Comparison of ENCODE assay signal across 9 cellular contexts in the genomic region with DNA sequence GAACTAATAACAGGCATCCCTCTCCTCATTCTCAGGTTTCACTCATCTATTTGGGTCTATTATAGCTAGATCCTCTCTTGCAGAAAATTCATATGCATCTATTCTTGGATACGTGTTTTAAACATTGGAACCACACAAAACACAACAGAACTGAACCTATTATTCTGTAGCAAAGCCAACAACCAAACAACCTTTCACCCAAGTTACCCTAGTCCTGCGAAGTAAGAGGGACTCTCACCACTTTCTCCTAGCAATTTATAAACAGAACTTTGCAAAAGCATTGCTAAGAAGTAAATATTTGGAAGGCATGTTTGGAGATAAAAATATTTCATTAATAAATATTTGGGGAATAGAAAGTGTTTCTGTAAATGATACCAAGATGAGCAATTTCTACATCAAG.
"Had no signal": no experiment of that assay in that cellular context is flagged by ENCODE, and none has a peak within 500 bp of the region (broad histone marks: within the 10 kb centered on the region; RNA-seq: fewer than 3 reads in every experiment).

No MANE protein-coding gene starts in this region.

- ATAC-seq: GM23338, HCT116 had no signal

- H3K36me3 ChIP-seq: HAP-1 had no signal

- H3K4me1 ChIP-seq: HAP-1 had no signal

- H3K9me3 ChIP-seq: HAP-1 had no signal

- H3K4me3 ChIP-seq: GM23248, GM23338, HAP-1 had no signal

- H2AFZ ChIP-seq: GM23248, GM23338 had no signal

- H3K27ac ChIP-seq: GM23248 had no signal

- DNase-seq: GM23248, GOT3, H7, H9, HCEC 1CT, HFFc6 had no signal

- H3K9ac ChIP-seq: GM23248 had no signal
